18 cellular contexts compared by ENCODE assay signal in the genomic region with DNA sequence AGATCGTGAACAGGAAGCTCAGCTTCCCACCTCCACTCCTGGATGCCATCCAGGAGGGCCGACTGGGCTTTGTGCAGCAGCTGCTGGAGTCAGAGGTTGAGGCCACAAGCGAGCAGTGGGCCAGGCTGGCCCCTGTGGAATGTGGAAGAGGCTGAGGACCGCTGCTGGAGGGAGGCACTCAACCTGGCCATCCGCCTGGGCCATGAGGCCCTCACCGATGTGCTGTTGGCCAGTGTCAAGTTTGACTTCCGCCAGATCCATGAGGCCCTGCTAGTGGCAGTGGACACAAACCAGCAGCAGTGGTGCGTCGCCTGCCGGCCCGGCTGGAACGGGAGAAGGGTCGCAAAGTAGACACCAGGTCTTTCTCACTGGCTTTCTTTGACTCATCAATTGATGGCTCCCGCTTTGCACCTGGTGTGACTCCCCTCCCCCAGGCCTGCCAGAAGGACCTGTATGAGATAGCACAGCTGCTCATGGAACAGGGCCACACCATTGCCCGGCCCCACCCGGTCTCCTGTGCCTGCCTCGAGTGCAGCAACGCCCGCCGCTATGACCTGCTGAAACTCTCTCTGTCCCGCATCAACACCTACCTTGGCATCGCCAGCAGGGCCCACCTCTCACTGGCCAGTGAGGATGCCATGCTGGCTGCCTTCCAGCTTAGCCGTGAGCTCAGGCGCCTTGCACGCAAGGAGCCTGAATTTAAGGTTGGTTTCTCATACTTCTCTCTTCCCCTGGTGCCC. TPM values are rescaled to one million over a fixed set of nuclear protein-coding genes. Genes with fewer than 3 reads are reported as not detected.
DNase-seq lines count a peak whose midpoint lies in the region; ATAC-seq, FAIRE-seq and TF ChIP-seq lines count a peak whose summit lies in the region.
"Had no signal": no experiment of that assay in that cellular context is flagged by ENCODE, and none has a peak within 500 bp of the region (broad histone marks: within the 10 kb centered on the region; RNA-seq: fewer than 3 reads in every experiment).

No MANE protein-coding gene starts in this region.

- no peaks in the 10 kb centered on the region for H3K27me3 Mint-ChIP-seq in activated CD4-positive, alpha-beta T cell treated with anti-CD3 and anti-CD28 coated beads, Interleukin-2, amount 10 ng/mL, durations not matched to agents 24 days and 14 days
- peaks cover 0 to 4% (median 0%) of the 10 kb centered on the region in 5 donors for H3K27me3 Mint-ChIP-seq in naive thymus-derived CD4-positive, alpha-beta T cell

- CTCF ChIA-PET in K562 (lab: Yijun Ruan, JAX; ENCODE audit: low intra/inter-chr PET ratio), result no interaction called here
- CTCF ChIA-PET in naive thymus-derived CD4-positive, alpha-beta T cell (lab: Charles Lee), result no interaction called here

- no peaks in the 10 kb centered on the region for H4K20me1 ChIP-seq in K562 (replicated peaks; ENCODE audit: control insufficient read depth, insufficient read depth, low read length)

- H3K9ac ChIP-seq in K562 (ENCODE audit: insufficient read depth in 1 of 2, low read depth in 2 of 2, low read length in 2 of 2) (peak overlapping the region in 1 of 2 experiments; percentile 43; a peak in 1 of 4 replicates), mesendoderm (ENCODE audit: low read length) (no peak overlapping the region)

- H3K4me1 ChIP-seq in K562 (replicated peaks in 1 of 2; ENCODE audit: control insufficient read depth in 2 of 2, insufficient read depth in 2 of 2, low read length in 2 of 2), result peaks cover 9 to 13% of the 10 kb centered on the region in 2 experiments
- H3K4me1 ChIP-seq in mesendoderm (ENCODE audit: control insufficient read depth, low read depth, low read length), result peaks cover 11% of the 10 kb centered on the region
- H3K4me1 ChIP-seq in testis, result no peaks in the 10 kb centered on the region
- no peaks in the 10 kb centered on the region for H3K4me1 ChIP-seq in naive thymus-derived CD4-positive, alpha-beta T cell (ENCODE audit: control insufficient read depth in 2 of 2, insufficient read depth in 2 of 2, low read length in 2 of 2)
- H3K4me1 ChIP-seq: right lobe of liver had no signal

- no peak overlapping the region for H3K56ac ChIP-seq in mesendoderm (ENCODE audit: low read length)

- H3K27ac Mint-ChIP-seq in activated CD4-positive, alpha-beta T cell treated with anti-CD3 and anti-CD28 coated beads, Interleukin-2, amount 10 ng/mL, durations not matched to agents 24 days and 14 days, result peak overlapping the region; percentile 34
- no peak overlapping the region for H3K27ac Mint-ChIP-seq in naive thymus-derived CD4-positive, alpha-beta T cell

- TF ChIP-seq POLR2A in K562 (conservative IDR thresholded peaks at IDR 0.05) (no peak), testis (IDR thresholded peaks at IDR 0.05) (no peak)

- BruUV-seq in K562 (replicated peaks; lab: Mats Ljungman, UMichigan), result no TSS peak

- H2BK120ac ChIP-seq in mesendoderm (ENCODE audit: low read depth, low read length), result no peak overlapping the region

- no peak overlapping the region for H3K4me3 Mint-ChIP-seq in activated CD4-positive, alpha-beta T cell treated with anti-CD3 and anti-CD28 coated beads, Interleukin-2, amount 10 ng/mL, durations not matched to agents 24 days and 14 days
- H3K4me3 Mint-ChIP-seq in naive thymus-derived CD4-positive, alpha-beta T cell, result peak overlapping the region in 1 of 10 donors; percentile 52
- H3K4me3 Mint-ChIP-seq: activated T-helper 17 cell treated with anti-CD3 and anti-CD28 coated beads, Interleukin-2, amount 50 U/mL, for 72 hours; WTC11 had no signal

- no peak overlapping the region for H3K4me3 ChIP-seq in K562
- H3K4me3 ChIP-seq in mesendoderm (ENCODE audit: low read length), result no peak overlapping the region
- H3K4me3 ChIP-seq in testis, result no peak overlapping the region
- H3K4me3 ChIP-seq in naive thymus-derived CD4-positive, alpha-beta T cell (ENCODE audit: low read length), result no peak overlapping the region
- H3K4me3 ChIP-seq: right lobe of liver had no signal

- H3K79me2 ChIP-seq in K562 (ENCODE audit: control insufficient read depth, insufficient read depth, low read length) (no peaks in the 10 kb centered on the region), mesendoderm (ENCODE audit: control insufficient read depth, insufficient read depth, low read length) (no peaks in the 10 kb centered on the region)

- no peak overlapping the region for H3K27ac ChIP-seq in K562 (ENCODE audit: extremely low read depth, low read depth, low read length)
- H3K27ac ChIP-seq in mesendoderm (ENCODE audit: low read depth, low read length), result no peak overlapping the region
- H3K27ac ChIP-seq in testis, result no peak overlapping the region
- no peak overlapping the region for H3K27ac ChIP-seq in naive thymus-derived CD4-positive, alpha-beta T cell (ENCODE audit: low read depth, low read length)
- H3K27ac ChIP-seq: right lobe of liver had no signal

- intact Hi-C loops in activated CD4-positive, alpha-beta T cell treated with anti-CD3 and anti-CD28 coated beads, Interleukin-2, amount 10 ng/mL, durations not matched to agents 24 days and 14 days (cut with micrococcal nuclease), result loop anchor here (10.0 kb wide), 1 partner anchor 162 kb away; no protein-coding TSS in a partner anchor
- intact Hi-C loops in K562 (cut with micrococcal nuclease) (no loop called here), testis (cut with DNase I; ENCODE audit: low total_unique reads) (no loop called here)
- intact Hi-C loops in naive thymus-derived CD4-positive, alpha-beta T cell (cut with micrococcal nuclease), result no loop called here

- H2AK5ac ChIP-seq in mesendoderm (ENCODE audit: low read length), result peak overlapping the region; percentile 27

- H2BK15ac ChIP-seq in mesendoderm (replicated peaks; ENCODE audit: low read depth), result no peak overlapping the region

- no peaks in the 10 kb centered on the region for H3K36me3 Mint-ChIP-seq in activated CD4-positive, alpha-beta T cell treated with anti-CD3 and anti-CD28 coated beads, Interleukin-2, amount 10 ng/mL, durations not matched to agents 24 days and 14 days (ENCODE audit: low read depth)
- H3K36me3 Mint-ChIP-seq in naive thymus-derived CD4-positive, alpha-beta T cell, result peaks cover 0 to 2% (median 0%) of the 10 kb centered on the region in 5 donors
- H3K36me3 Mint-ChIP-seq: WTC11 had no signal

- FAIRE-seq in K562 (lab: Jason Lieb, UNC), result no peak

- TF ChIP-seq EP300 in K562 (IDR thresholded peaks at IDR 0.05; ENCODE audit: low read length), result no peak

- POLR2A ChIA-PET in K562 (lab: Yijun Ruan, JAX), result interaction anchor here (0.6 kb wide), 1 partner anchor 238 kb away, joined by 5 read pairs; a partner anchor contains a TSS
- POLR2A ChIA-PET in naive thymus-derived CD4-positive, alpha-beta T cell (lab: Charles Lee), result no interaction called here

- no peaks in the 10 kb centered on the region for H3K9me1 ChIP-seq in K562 (ENCODE audit: control insufficient read depth, insufficient read depth, low read length)

- no peak overlapping the region for H3K23ac ChIP-seq in mesendoderm (ENCODE audit: low read length)

- H3K36me3 ChIP-seq in K562 (ENCODE audit: control insufficient read depth, insufficient read depth, low read length) (no peaks in the 10 kb centered on the region), mesendoderm (ENCODE audit: control insufficient read depth, insufficient read depth, low read length) (no peaks in the 10 kb centered on the region), testis (ENCODE audit: low read depth, missing control alignments) (no peaks in the 10 kb centered on the region)
- no peaks in the 10 kb centered on the region for H3K36me3 ChIP-seq in naive thymus-derived CD4-positive, alpha-beta T cell (ENCODE audit: control insufficient read depth in 2 of 3, insufficient read depth in 3 of 3, low read length in 3 of 3)
- H3K36me3 ChIP-seq: right lobe of liver had no signal

- no peak overlapping the region for H3K4ac ChIP-seq in mesendoderm (ENCODE audit: low read depth, low read length)

- H3K4me1 Mint-ChIP-seq in activated CD4-positive, alpha-beta T cell treated with anti-CD3 and anti-CD28 coated beads, Interleukin-2, amount 10 ng/mL, durations not matched to agents 24 days and 14 days, result peaks cover 14% of the 10 kb centered on the region
- peaks cover 13 to 23% (median 14%) of the 10 kb centered on the region in 7 donors for H3K4me1 Mint-ChIP-seq in naive thymus-derived CD4-positive, alpha-beta T cell

- H3K4me2 ChIP-seq in K562 (ENCODE audit: insufficient read depth, low read length), result no peak overlapping the region
- H3K4me2 ChIP-seq in mesendoderm (ENCODE audit: low read length), result no peak overlapping the region

- no peak for TF ChIP-seq CTCF in K562 (IDR thresholded peaks at IDR 0.05 in 2 of 3, conservative IDR thresholded peaks at IDR 0.05 in 1 of 3; ENCODE audit: insufficient read depth in 2 of 3, low read depth in 1 of 3, low read length in 3 of 3)
- TF ChIP-seq CTCF in testis (IDR thresholded peaks at IDR 0.05), result no peak

- H3K79me1 ChIP-seq in mesendoderm (ENCODE audit: low read length), result no peaks in the 10 kb centered on the region

- H3K9me3 ChIP-seq in K562 (replicated peaks; ENCODE audit: control insufficient read depth, insufficient read depth, low read depth, low read length), result no peaks in the 10 kb centered on the region; the same call in 1 of the 2 replicates
- no peaks in the 10 kb centered on the region for H3K9me3 ChIP-seq in testis
- no peaks in the 10 kb centered on the region for H3K9me3 ChIP-seq in naive thymus-derived CD4-positive, alpha-beta T cell (ENCODE audit: control insufficient read depth in 2 of 3, low read length in 3 of 3)
- H3K9me3 ChIP-seq: right lobe of liver had no signal

- H4K5ac ChIP-seq in mesendoderm (ENCODE audit: low read length), result no peak overlapping the region

- no peak overlapping the region for H3K18ac ChIP-seq in mesendoderm (ENCODE audit: low read length)

- H2AFZ ChIP-seq in K562 (ENCODE audit: low read depth, low read length), result peak overlapping the region; percentile 63

- no peaks in the 10 kb centered on the region for H3K9me3 Mint-ChIP-seq in activated CD4-positive, alpha-beta T cell treated with anti-CD3 and anti-CD28 coated beads, Interleukin-2, amount 10 ng/mL, durations not matched to agents 24 days and 14 days
- H3K9me3 Mint-ChIP-seq in naive thymus-derived CD4-positive, alpha-beta T cell, result peaks cover 0 to 2% (median 0%) of the 10 kb centered on the region in 11 donors
- H3K9me3 Mint-ChIP-seq: activated T-helper 17 cell treated with anti-CD3 and anti-CD28 coated beads, Interleukin-2, amount 50 U/mL, for 72 hours had no signal

- TF ChIP-seq RAD21 in K562 (CRISPR knock-in tag; conservative IDR thresholded peaks at IDR 0.05 in 1 of 2, IDR thresholded peaks at IDR 0.05 in 1 of 2), result no peak

- no peak overlapping the region for H4K8ac ChIP-seq in mesendoderm (ENCODE audit: low read depth, low read length)

- no peak for DNase-seq in activated CD4-positive, alpha-beta T cell treated with anti-CD3 and anti-CD28 coated beads, Interleukin-2, amount 10 ng/mL, durations not matched to agents 24 days and 14 days
- no peak for DNase-seq in activated CD4-positive, alpha-beta T cell treated with anti-CD3 and anti-CD28 coated beads, Interleukin-2, amount 50 U/mL, for 48 hours
- no peak for DNase-seq in K562 (ENCODE audit: extremely low read depth in 1 of 4, low spot score in 3 of 4)
- DNase-seq in mesendoderm, result no peak
- DNase-seq in testis, result peak; percentile 14
- no peak for DNase-seq in SW480 (ENCODE audit: low spot score)
- no peak for DNase-seq in naive thymus-derived CD4-positive, alpha-beta T cell
- DNase-seq: hypothalamus; kidney glomerular epithelial cell; NCI-H2107; occipital lobe; stimulated activated CD4-positive, alpha-beta T cell treated with anti-CD3 and anti-CD28 coated beads, Interleukin-2, amount 100 ng/mL, for 24 hours; T-helper 1 cell had no signal

- H3K27me3 ChIP-seq in K562 (ENCODE audit: control insufficient read depth in 2 of 2, insufficient read depth in 2 of 2, low read length in 2 of 2) (peaks cover 0 to 5% of the 10 kb centered on the region in 2 experiments; a peak in 1 of 5 replicates), mesendoderm (ENCODE audit: insufficient read depth, low read length, poor library complexity) (no peaks in the 10 kb centered on the region), testis (no peaks in the 10 kb centered on the region)
- H3K27me3 ChIP-seq in naive thymus-derived CD4-positive, alpha-beta T cell (ENCODE audit: control insufficient read depth in 2 of 2, insufficient read depth in 2 of 2, low read length in 2 of 2), result no peaks in the 10 kb centered on the region
- H3K27me3 ChIP-seq: right lobe of liver had no signal

- WGBS in K562 (ENCODE audit: insufficient coverage, low coverage, missing lambda C conversion rate), result 41% methylated on average over 24 of the region's 25 CpGs
- WGBS in mesendoderm (ENCODE audit: extremely low coverage, insufficient coverage, low lambda C conversion rate), result no CpG with 5 or more reads among the region's 25 CpGs
- 58 to 78% methylated on average over 5 to 25 of the region's 25 CpGs for WGBS in testis, 2 donors

- in situ Hi-C loops in K562 (cut with MboI), result no loop called here

- H2BK5ac ChIP-seq in mesendoderm (ENCODE audit: low read length), result no peak overlapping the region

- peak; percentile 26; the same call in 2 of the 3 replicates for ATAC-seq in K562
- ATAC-seq in HG03097 (IDR thresholded peaks at IDR 0.05; ENCODE audit: low FRiP score, unreplicated experiment), result no peak
- ATAC-seq in naive thymus-derived CD4-positive, alpha-beta T cell, result no peak
- ATAC-seq: activated T-helper 17 cell treated with anti-CD3 and anti-CD28 coated beads, Interleukin-2, amount 50 U/mL, for 72 hours; right lobe of liver; WTC11 had no signal

RNA-seq across cellular contexts. Expression of a gene that starts 24.9 kb away (rescaled TPM):
- total RNA-seq in activated CD4-positive, alpha-beta T cell treated with anti-CD3 and anti-CD28 coated beads, Interleukin-2, amount 10 ng/mL, durations not matched to agents 24 days and 14 days, result not detected in 2 replicates
- total RNA-seq in K562 (2011; cell fraction: chromatin; rRNA removed; ENCODE audit: low replicate concordance), result 0.58 TPM in 1 of 2 replicates, not detected in the other
- total RNA-seq in K562 (2011; cell fraction: nucleolus; rRNA removed), result 0.83 and 1.2 TPM in 2 replicates
- total RNA-seq in K562 (2011; cell fraction: nucleoplasm; rRNA removed), result 0.51 and 1.5 TPM in 2 replicates
- total RNA-seq in K562 (2014; rRNA removed), result 0.49 and 0.50 TPM in 2 replicates
- 0.33 TPM in 1 of 2 replicates, not detected in the other for total RNA-seq in K562 (2014; rRNA removed; fragmentation: Illumina TruSeq; extraction: Trizol)
- total RNA-seq in K562 (2015; rRNA removed; fragmentation: Illumina TruSeq; extraction: Trizol), result 0.25 and 0.26 TPM in 2 replicates
- total RNA-seq in K562 (2021), result 0.29 and 0.38 TPM in 2 replicates
- polyA plus RNA-seq in K562 (2011; rRNA removed), result 0.57 and 0.59 TPM in 2 replicates
- polyA plus RNA-seq in K562 (2011; cell fraction: cytosol; rRNA removed), result 0.46 and 0.61 TPM in 2 replicates
- polyA plus RNA-seq in K562 (2011; cell fraction: nucleus; rRNA removed), result 0.75 and 1.8 TPM in 2 replicates
- polyA plus RNA-seq in K562 (2012), result 0.23 and 0.25 TPM in 2 replicates
- polyA plus RNA-seq in K562 (2014; fragmentation: Illumina TruSeq; extraction: Trizol), result 0.13 and 0.17 TPM in 2 replicates
- under 1 TPM; 0.08 TPM for polyA plus RNA-seq in K562 (2014; fragmentation: Nextera tagmentation; extraction: Ambion mirVana)
- polyA plus RNA-seq in K562 (2014; rRNA removed), result 0.28 and 0.53 TPM in 2 replicates
- not detected in 2 replicates for polyA minus RNA-seq in K562 (2011; rRNA and poly(A)+ RNA removed)
- not detected in 2 replicates for polyA minus RNA-seq in K562 (2011; cell fraction: cytosol; rRNA and poly(A)+ RNA removed)
- polyA minus RNA-seq in K562 (2011; cell fraction: nucleus; rRNA and poly(A)+ RNA removed), result not detected in 2 replicates
- 4.0 TPM for polyA plus RNA-seq in mesendoderm (2013, experiment 1 of 2)
- 4.0 TPM for polyA plus RNA-seq in mesendoderm (2013, experiment 2 of 2)
- total RNA-seq in testis, result 10 to 100 TPM in 1 of 2 donors, 1 to 10 TPM in 1; 9.9 to 31.7 TPM
- 50.8 TPM for polyA plus RNA-seq in testis (ENCODE audit: insufficient read depth, low read depth, low replicate concordance)
- total RNA-seq in naive thymus-derived CD4-positive, alpha-beta T cell, result not detected
- polyA plus RNA-seq in naive thymus-derived CD4-positive, alpha-beta T cell, result not detected
- total RNA-seq: activated T-helper 17 cell treated with anti-CD3 and anti-CD28 coated beads, Interleukin-2, amount 50 U/mL, for 72 hours; subcutaneous adipose tissue had no signal

RNA-seq across cellular contexts. Expression of a gene that starts 28.0 kb away (rescaled TPM):
- total RNA-seq in activated CD4-positive, alpha-beta T cell treated with anti-CD3 and anti-CD28 coated beads, Interleukin-2, amount 10 ng/mL, durations not matched to agents 24 days and 14 days, result not detected in 2 replicates
- total RNA-seq in K562 (2011; cell fraction: chromatin; rRNA removed; ENCODE audit: low replicate concordance), result not detected in 2 replicates
- not detected in 2 replicates for total RNA-seq in K562 (2011; cell fraction: nucleolus; rRNA removed)
- total RNA-seq in K562 (2011; cell fraction: nucleoplasm; rRNA removed), result not detected in 2 replicates
- not detected in 2 replicates for total RNA-seq in K562 (2014; rRNA removed)
- total RNA-seq in K562 (2014; rRNA removed; fragmentation: Illumina TruSeq; extraction: Trizol), result not detected in 2 replicates
- not detected in 2 replicates for total RNA-seq in K562 (2015; rRNA removed; fragmentation: Illumina TruSeq; extraction: Trizol)
- total RNA-seq in K562 (2021), result not detected in 2 replicates
- not detected in 2 replicates for polyA plus RNA-seq in K562 (2011; rRNA removed)
- not detected in 2 replicates for polyA plus RNA-seq in K562 (2011; cell fraction: cytosol; rRNA removed)
- not detected in 2 replicates for polyA plus RNA-seq in K562 (2011; cell fraction: nucleus; rRNA removed)
- polyA plus RNA-seq in K562 (2012), result not detected in 2 replicates
- not detected in 2 replicates for polyA plus RNA-seq in K562 (2014; fragmentation: Illumina TruSeq; extraction: Trizol)
- not detected for polyA plus RNA-seq in K562 (2014; fragmentation: Nextera tagmentation; extraction: Ambion mirVana)
- polyA plus RNA-seq in K562 (2014; rRNA removed), result not detected in 2 replicates
- not detected in 2 replicates for polyA minus RNA-seq in K562 (2011; rRNA and poly(A)+ RNA removed)
- polyA minus RNA-seq in K562 (2011; cell fraction: cytosol; rRNA and poly(A)+ RNA removed), result not detected in 2 replicates
- not detected in 2 replicates for polyA minus RNA-seq in K562 (2011; cell fraction: nucleus; rRNA and poly(A)+ RNA removed)
- not detected for polyA plus RNA-seq in mesendoderm (2013, experiment 1 of 2)
- polyA plus RNA-seq in mesendoderm (2013, experiment 2 of 2), result not detected
- under 1 TPM in 1 of 2 donors, not detected in 1; 0.79 TPM for total RNA-seq in testis
- polyA plus RNA-seq in testis (ENCODE audit: insufficient read depth, low read depth, low replicate concordance), result 0.79 TPM
- total RNA-seq in naive thymus-derived CD4-positive, alpha-beta T cell, result not detected
- polyA plus RNA-seq in naive thymus-derived CD4-positive, alpha-beta T cell, result not detected
- total RNA-seq: activated T-helper 17 cell treated with anti-CD3 and anti-CD28 coated beads, Interleukin-2, amount 50 U/mL, for 72 hours; right lobe of liver; subcutaneous adipose tissue; WTC11 had no signal

RNA-seq across cellular contexts. Expression of a gene that starts 54.3 kb away (rescaled TPM):
- total RNA-seq in activated CD4-positive, alpha-beta T cell treated with anti-CD3 and anti-CD28 coated beads, Interleukin-2, amount 10 ng/mL, durations not matched to agents 24 days and 14 days, result 2.0 and 2.7 TPM in 2 replicates
- total RNA-seq in K562 (2011; cell fraction: chromatin; rRNA removed; ENCODE audit: low replicate concordance), result 4.6 and 11.8 TPM in 2 replicates
- 5.3 and 6.8 TPM in 2 replicates for total RNA-seq in K562 (2011; cell fraction: nucleolus; rRNA removed)
- 6.5 and 9.2 TPM in 2 replicates for total RNA-seq in K562 (2011; cell fraction: nucleoplasm; rRNA removed)
- total RNA-seq in K562 (2014; rRNA removed), result 0.82 and 0.90 TPM in 2 replicates
- 0.65 and 0.67 TPM in 2 replicates for total RNA-seq in K562 (2014; rRNA removed; fragmentation: Illumina TruSeq; extraction: Trizol)
- total RNA-seq in K562 (2015; rRNA removed; fragmentation: Illumina TruSeq; extraction: Trizol), result 1.8 and 1.9 TPM in 2 replicates
- 1.4 and 1.5 TPM in 2 replicates for total RNA-seq in K562 (2021)
- polyA plus RNA-seq in K562 (2011; rRNA removed), result 0.81 and 1.3 TPM in 2 replicates
- polyA plus RNA-seq in K562 (2011; cell fraction: cytosol; rRNA removed), result 1.1 TPM in 2 replicates
- polyA plus RNA-seq in K562 (2011; cell fraction: nucleus; rRNA removed), result 4.6 and 8.1 TPM in 2 replicates
- polyA plus RNA-seq in K562 (2012), result 0.70 and 1.3 TPM in 2 replicates
- polyA plus RNA-seq in K562 (2014; fragmentation: Illumina TruSeq; extraction: Trizol), result 0.67 and 0.79 TPM in 2 replicates
- under 1 TPM; 0.35 to 0.42 TPM for polyA plus RNA-seq in K562 (2014; fragmentation: Nextera tagmentation; extraction: Ambion mirVana)
- 1.7 and 2.3 TPM in 2 replicates for polyA plus RNA-seq in K562 (2014; rRNA removed)
- 0.63 and 0.90 TPM in 2 replicates for polyA minus RNA-seq in K562 (2011; rRNA and poly(A)+ RNA removed)
- polyA minus RNA-seq in K562 (2011; cell fraction: cytosol; rRNA and poly(A)+ RNA removed), result not detected in 2 replicates
- 2.2 and 3.6 TPM in 2 replicates for polyA minus RNA-seq in K562 (2011; cell fraction: nucleus; rRNA and poly(A)+ RNA removed)
- polyA plus RNA-seq in mesendoderm (2013, experiment 1 of 2), result 0.52 TPM
- polyA plus RNA-seq in mesendoderm (2013, experiment 2 of 2), result 0.59 TPM
- 1 to 10 TPM; 2.5 to 4.5 TPM for total RNA-seq in testis
- polyA plus RNA-seq in testis (ENCODE audit: insufficient read depth, low read depth, low replicate concordance), result 1.8 TPM
- 1 to 10 TPM in 3 of 5 experiments, under 1 TPM in 2; 0.56 to 5.8 (median 2.5) TPM for total RNA-seq in naive thymus-derived CD4-positive, alpha-beta T cell
- polyA plus RNA-seq in naive thymus-derived CD4-positive, alpha-beta T cell, result under 1 TPM in 1 of 2 donors, not detected in 1; 0.24 TPM
- total RNA-seq: occipital lobe had no signal

Comparison
In these comparisons a context has a peak if more than half of its experiments do, and no peak if none do; other contexts are left out.
1. RNA of a gene that starts 24.9 kb away (total RNA-seq): 9.9 to 31.7 TPM in testis; 0.25 to 1.5 TPM in K562, not detected in activated CD4-positive, alpha-beta T cell treated with anti-CD3 and anti-CD28 coated beads, Interleukin-2, amount 10 ng/mL, durations not matched to agents 24 days and 14 days and not detected in naive thymus-derived CD4-positive, alpha-beta T cell; every median in the first group is over 4 times any median in the second.